1 cellular context compared by ENCODE assay signal in the genomic region with DNA sequence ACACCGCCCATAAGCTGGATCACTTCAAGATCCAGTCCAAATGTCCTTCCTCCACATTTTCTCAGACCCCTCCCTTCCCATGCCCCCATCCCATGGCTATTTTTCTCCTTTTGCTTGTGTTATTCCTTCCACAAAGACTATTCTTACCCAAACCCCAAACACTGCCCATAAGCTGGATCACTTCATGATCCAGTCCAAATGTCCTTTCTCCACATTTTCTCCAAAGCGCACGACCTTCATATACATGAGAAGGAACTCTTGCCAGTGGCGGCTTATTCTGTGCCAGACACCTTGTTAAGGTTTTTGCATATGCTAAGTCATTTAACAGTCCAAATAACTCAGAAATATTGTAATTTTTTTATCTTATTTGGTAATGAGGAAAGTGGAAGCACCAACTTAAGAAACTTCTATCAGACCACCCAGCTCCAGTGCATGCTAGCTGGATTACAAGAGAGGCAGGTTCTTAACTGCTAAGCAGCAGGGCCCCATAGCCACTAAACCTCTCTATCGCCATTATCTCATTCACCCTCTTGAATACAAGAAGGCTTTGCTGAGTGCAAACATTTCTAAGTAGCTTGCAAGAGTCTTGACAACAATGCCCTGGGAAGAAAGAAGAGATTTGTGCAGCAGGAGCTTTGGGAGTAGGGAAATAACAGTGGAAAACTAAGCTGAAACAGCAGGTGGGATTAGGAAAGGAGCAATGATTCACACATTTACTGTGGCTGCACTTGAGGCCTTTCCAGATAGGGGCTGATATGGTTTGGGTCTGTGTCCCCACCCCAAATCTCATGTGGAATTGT.
TF ChIP-seq lines count a peak whose summit lies in the region.

No MANE protein-coding gene starts in this region.

TF ChIP-seq in WTC11, 78 proteins besides CTCF, POLR2A, EP300 and RAD21 (continued from another document):
- TF ChIP-seq PRDM15 (CRISPR knock-in tag; IDR thresholded peaks at IDR 0.05): 0 out of 2 replicates have a peak, but pooled peaks have one; percentile 26
- TF ChIP-seq ZNF121 (CRISPR knock-in tag; IDR thresholded peaks at IDR 0.05): no peak
- no peak for TF ChIP-seq NFE2L1 (CRISPR knock-in tag; IDR thresholded peaks at IDR 0.05)
